Comparison of ENCODE assay signal across 24 cellular contexts in the genomic region with DNA sequence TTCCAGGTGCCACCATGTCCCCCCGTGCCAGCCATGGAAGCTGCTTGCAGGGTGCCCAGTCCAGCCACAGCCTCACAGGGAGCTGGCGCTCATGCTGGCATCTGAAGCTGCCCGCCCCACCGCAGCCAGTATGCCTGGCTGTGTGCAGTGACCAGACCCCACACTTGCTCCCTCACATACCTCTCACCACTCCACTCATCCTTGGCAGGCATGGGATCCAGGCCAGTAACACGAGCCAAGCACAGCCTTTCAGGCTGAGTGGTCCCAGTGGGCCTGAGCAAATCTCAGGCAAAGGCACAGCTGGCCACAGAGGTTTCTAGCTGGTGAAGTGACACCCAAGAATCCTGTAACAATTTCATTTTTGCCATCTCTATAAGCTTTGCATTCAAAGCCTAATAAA.
"Had no signal": no experiment of that assay in that cellular context is flagged by ENCODE, and none has a peak within 500 bp of the region (broad histone marks: within the 10 kb centered on the region; RNA-seq: fewer than 3 reads in every experiment).

No MANE protein-coding gene starts in this region.

- H3K4me2 ChIP-seq: neural progenitor cell had no signal

- H3K4me1 ChIP-seq: foreskin keratinocyte, neural progenitor cell, spleen, transverse colon, uterus had no signal

- H3K9me3 ChIP-seq: esophagus muscularis mucosa, spleen, transverse colon, uterus had no signal

- H3K4me1 Mint-ChIP-seq: activated naive CD8-positive, alpha-beta T cell treated with anti-CD3 and anti-CD28 coated beads, Interleukin-2, amount 50 U/mL, for 24 hours; activated T-helper 17 cell treated with anti-CD3 and anti-CD28 coated beads, Interleukin-2, amount 50 U/mL, for 72 hours had no signal

- H3K27ac Mint-ChIP-seq: activated CD4-positive, alpha-beta T cell treated with anti-CD3 and anti-CD28 coated beads, Interleukin-2, amount 10 ng/mL, durations not matched to agents 7 days and 5 days; activated CD8-positive, alpha-beta T cell treated with anti-CD3 and anti-CD28 coated beads for 36 hours; activated naive CD8-positive, alpha-beta T cell treated with anti-CD3 and anti-CD28 coated beads, Interleukin-2, amount 50 U/mL, for 24 hours; activated T-helper 17 cell treated with anti-CD3 and anti-CD28 coated beads, Interleukin-2, amount 50 U/mL, for 72 hours; dendritic cell treated with granulocyte-macrophage colony-stimulating factor and Interleukin-4, amounts not matched to agents 40 ng/mL and 50 ng/mL, for 4 days; neural progenitor cell; T-helper 1 cell treated with Interleukin-12 subunit alpha and Interleukin-12 subunit beta and Interleukin-4 antibody, amounts not matched to agents 30 μg/mL and 1 μg/mL, for 36 hours had no signal

- H2AFZ ChIP-seq: neural progenitor cell had no signal

- H3K4me3 Mint-ChIP-seq: activated CD4-positive, alpha-beta T cell treated with anti-CD3 and anti-CD28 coated beads, Interleukin-2, amount 10 ng/mL, durations not matched to agents 7 days and 5 days; activated CD8-positive, alpha-beta T cell treated with anti-CD3 and anti-CD28 coated beads for 36 hours; activated naive CD8-positive, alpha-beta T cell treated with anti-CD3 and anti-CD28 coated beads, Interleukin-2, amount 50 U/mL, for 24 hours; activated T-cell treated with anti-CD3 and anti-CD28 coated beads, Interleukin-2, amount 50 U/mL, for 4 hours; activated T-helper 17 cell treated with anti-CD3 and anti-CD28 coated beads, Interleukin-2, amount 50 U/mL, for 72 hours; dendritic cell treated with granulocyte-macrophage colony-stimulating factor and Interleukin-4, amounts not matched to agents 40 ng/mL and 50 ng/mL, for 4 days; naive thymus-derived CD8-positive, alpha-beta T cell; neural progenitor cell; T-helper 1 cell treated with Interleukin-12 subunit alpha and Interleukin-12 subunit beta and Interleukin-4 antibody, amounts not matched to agents 30 μg/mL and 1 μg/mL, for 36 hours had no signal

- H3K27ac ChIP-seq: esophagus muscularis mucosa, foreskin keratinocyte, neural progenitor cell, spleen, transverse colon, uterus, VCaP had no signal

- H3K36me3 ChIP-seq: esophagus muscularis mucosa, neural progenitor cell, spleen, transverse colon, uterus had no signal

- H3K36me3 Mint-ChIP-seq: naive thymus-derived CD8-positive, alpha-beta T cell; neural progenitor cell had no signal

- DNase-seq: activated CD4-positive, alpha-beta T cell treated with anti-CD3 and anti-CD28 coated beads, Interleukin-2, amount 10 ng/mL, durations not matched to agents 7 days and 5 days; activated CD8-positive, alpha-beta T cell treated with anti-CD3 and anti-CD28 coated beads for 36 hours; activated gamma-delta T cell treated with Interleukin-2 at 50 U/mL for 16 hours; activated naive CD4-positive, alpha-beta T cell treated with anti-CD3 and anti-CD28 coated beads, Interleukin-2, amount 50 U/mL, for 16 hours; activated naive CD8-positive, alpha-beta T cell treated with anti-CD3 and anti-CD28 coated beads, Interleukin-2, amount 50 U/mL, for 24 hours; activated T-cell treated with anti-CD3 and anti-CD28 coated beads, Interleukin-2, amount 50 U/mL, for 4 hours; amygdala; central memory CD4-positive, alpha-beta T cell; foreskin keratinocyte; midbrain; naive thymus-derived CD8-positive, alpha-beta T cell; right cardiac atrium; spleen; stimulated activated naive CD4-positive, alpha-beta T cell treated with Interleukin-2 at 50 U/mL for 16 hours; SW 1271; T-helper 9 cell; transverse colon; uterus had no signal

- H3K9me3 Mint-ChIP-seq: activated CD4-positive, alpha-beta T cell treated with anti-CD3 and anti-CD28 coated beads, Interleukin-2, amount 10 ng/mL, durations not matched to agents 7 days and 5 days; activated CD8-positive, alpha-beta T cell treated with anti-CD3 and anti-CD28 coated beads for 36 hours; activated naive CD8-positive, alpha-beta T cell treated with anti-CD3 and anti-CD28 coated beads, Interleukin-2, amount 50 U/mL, for 24 hours; activated T-cell treated with anti-CD3 and anti-CD28 coated beads, Interleukin-2, amount 50 U/mL, for 4 hours; activated T-helper 17 cell treated with anti-CD3 and anti-CD28 coated beads, Interleukin-2, amount 50 U/mL, for 72 hours; dendritic cell treated with granulocyte-macrophage colony-stimulating factor and Interleukin-4, amounts not matched to agents 40 ng/mL and 50 ng/mL, for 4 days; naive thymus-derived CD8-positive, alpha-beta T cell; neural progenitor cell; T-helper 1 cell treated with Interleukin-12 subunit alpha and Interleukin-12 subunit beta and Interleukin-4 antibody, amounts not matched to agents 30 μg/mL and 1 μg/mL, for 36 hours had no signal

- H3K4me3 ChIP-seq: esophagus muscularis mucosa, neural progenitor cell, spleen, transverse colon, uterus had no signal

- H3K9ac ChIP-seq: neural progenitor cell had no signal

- H3K27me3 ChIP-seq: esophagus muscularis mucosa, neural progenitor cell, spleen, transverse colon, uterus had no signal
